ENCODE assay signal across 8 cellular contexts in genomic region chr17:29111816-29112499, GRCh38.
DNase-seq lines count a peak whose midpoint lies in the region; ATAC-seq and TF ChIP-seq lines count a peak whose summit lies in the region.

No MANE protein-coding gene starts in this region.

- peak; percentile 38 to 58 (median 57) for DNase-seq in CD4-positive, CD25-positive, alpha-beta regulatory T cell
- DNase-seq in HT-29 (ENCODE audit: low spot score) (peak; percentile 71), PC-9 (peak in 1 of 2 experiments; percentile 41), fibroblast of mammary gland (ENCODE audit: low read depth) (peak; percentile 56), occipital lobe (lab: John Stamatoyannopoulos, UW) (peak; percentile 59)
- peak; percentile 41 for DNase-seq in activated T-helper 1 cell treated with anti-CD3 and anti-CD28 coated beads, Interleukin-12 subunit alpha, Interleukin-12 subunit beta, Interleukin-2, Interleukin-4 antibody, amounts not matched to agents 30 ng/mL and 10 ng/mL and 1 ng/mL, durations not matched to agents 14 hours and 24 hours and 36 hours (ENCODE audit: low spot score)

- H3K9me3 ChIP-seq in CD4-positive, CD25-positive, alpha-beta regulatory T cell (ENCODE audit: control insufficient read depth in 2 of 2, low read length in 2 of 2) = no peaks in the 10 kb centered on the region
- H3K9me3 ChIP-seq in PC-9 (ENCODE audit: insufficient read depth, low read depth) (no peaks in the 10 kb centered on the region), thymus (ENCODE audit: control insufficient read depth) (no peaks in the 10 kb centered on the region)

- POLR2A ChIA-PET in PC-9 (lab: Charles Lee; ENCODE audit: unreplicated experiment) = no interaction called here

- H3K4me1 ChIP-seq in CD4-positive, CD25-positive, alpha-beta regulatory T cell (ENCODE audit: control insufficient read depth, insufficient read depth, low read length, poor library complexity, severe bottlenecking) = no peaks in the 10 kb centered on the region
- H3K4me1 ChIP-seq in PC-9 (replicated peaks; ENCODE audit: insufficient read depth) (peaks cover 31% of the 10 kb centered on the region), thymus (ENCODE audit: control insufficient read depth, insufficient read depth, low read length) (no peaks in the 10 kb centered on the region)

- WGBS in thymus = 87% methylated on average over 20 of the region's 20 CpGs

- no peak overlapping the region for H3K4me2 ChIP-seq in PC-9

- H3K9me2 ChIP-seq in PC-9 (ENCODE audit: insufficient read depth) = no peaks in the 10 kb centered on the region

- peaks cover 40% of the 10 kb centered on the region for H3K36me3 Mint-ChIP-seq in CD4-positive, CD25-positive, alpha-beta regulatory T cell
- peaks cover 22% of the 10 kb centered on the region for H3K36me3 Mint-ChIP-seq in activated T-helper 1 cell treated with anti-CD3 and anti-CD28 coated beads, Interleukin-12 subunit alpha, Interleukin-12 subunit beta, Interleukin-2, Interleukin-4 antibody, amounts not matched to agents 30 ng/mL and 10 ng/mL and 1 ng/mL, durations not matched to agents 14 hours and 24 hours and 36 hours (ENCODE audit: low read depth)

- H2AFZ ChIP-seq in PC-9 = no peak overlapping the region

- no peak overlapping the region for H3K4me3 ChIP-seq in CD4-positive, CD25-positive, alpha-beta regulatory T cell (ENCODE audit: low read depth, low read length)
- no peak overlapping the region for H3K4me3 ChIP-seq in PC-9
- no peak overlapping the region for H3K4me3 ChIP-seq in fibroblast of mammary gland (ENCODE audit: control insufficient read depth, low read depth, low read length)
- no peak overlapping the region for H3K4me3 ChIP-seq in thymus (ENCODE audit: low read length)

- H3K4me3 Mint-ChIP-seq in CD4-positive, CD25-positive, alpha-beta regulatory T cell = no peak overlapping the region
- no peak overlapping the region for H3K4me3 Mint-ChIP-seq in activated T-helper 1 cell treated with anti-CD3 and anti-CD28 coated beads, Interleukin-12 subunit alpha, Interleukin-12 subunit beta, Interleukin-2, Interleukin-4 antibody, amounts not matched to agents 30 ng/mL and 10 ng/mL and 1 ng/mL, durations not matched to agents 14 hours and 24 hours and 36 hours

- peak overlapping the region in 1 of 3 donors; percentile 88 for H3K27ac Mint-ChIP-seq in CD4-positive, CD25-positive, alpha-beta regulatory T cell
- H3K27ac Mint-ChIP-seq in activated T-helper 1 cell treated with anti-CD3 and anti-CD28 coated beads, Interleukin-12 subunit alpha, Interleukin-12 subunit beta, Interleukin-2, Interleukin-4 antibody, amounts not matched to agents 30 ng/mL and 10 ng/mL and 1 ng/mL, durations not matched to agents 14 hours and 24 hours and 36 hours = no peak overlapping the region

- peak; percentile 57 to 61 for ATAC-seq in CD4-positive, CD25-positive, alpha-beta regulatory T cell (ENCODE audit: low read depth in 2 of 2)
- ATAC-seq in HG03159 (IDR thresholded peaks at IDR 0.05; ENCODE audit: unreplicated experiment) = no peak

- no peaks in the 10 kb centered on the region for H3K9me3 Mint-ChIP-seq in CD4-positive, CD25-positive, alpha-beta regulatory T cell
- H3K9me3 Mint-ChIP-seq in activated T-helper 1 cell treated with anti-CD3 and anti-CD28 coated beads, Interleukin-12 subunit alpha, Interleukin-12 subunit beta, Interleukin-2, Interleukin-4 antibody, amounts not matched to agents 30 ng/mL and 10 ng/mL and 1 ng/mL, durations not matched to agents 14 hours and 24 hours and 36 hours = no peaks in the 10 kb centered on the region

- BruUV-seq in PC-9 (replicated peaks; lab: Mats Ljungman, UMichigan) = no TSS peak

- TF ChIP-seq CTCF in PC-9 (conservative IDR thresholded peaks at IDR 0.05) (peak; percentile 75), fibroblast of mammary gland (conservative IDR thresholded peaks at IDR 0.05; ENCODE audit: control insufficient read depth, insufficient read depth, low read depth, low read length) (peak; percentile 91)

- CTCF ChIA-PET in PC-9 (lab: Charles Lee) = interaction anchor here (0.5 to 1.5 kb wide), 2 partner anchors 134 to 146 kb away, joined by 3 to 24 read pairs; no protein-coding TSS in a partner anchor

- H3F3A ChIP-seq in PC-9 (ENCODE audit: insufficient read depth, low read depth) = peaks cover 41% of the 10 kb centered on the region

- H3K79me2 ChIP-seq in PC-9 (ENCODE audit: low read depth) = no peaks in the 10 kb centered on the region

- H3K27me3 Mint-ChIP-seq in CD4-positive, CD25-positive, alpha-beta regulatory T cell = no peaks in the 10 kb centered on the region
- H3K27me3 Mint-ChIP-seq in activated T-helper 1 cell treated with anti-CD3 and anti-CD28 coated beads, Interleukin-12 subunit alpha, Interleukin-12 subunit beta, Interleukin-2, Interleukin-4 antibody, amounts not matched to agents 30 ng/mL and 10 ng/mL and 1 ng/mL, durations not matched to agents 14 hours and 24 hours and 36 hours (ENCODE audit: insufficient read depth) = no peaks in the 10 kb centered on the region

- H3K4me1 Mint-ChIP-seq in CD4-positive, CD25-positive, alpha-beta regulatory T cell = peaks cover 0 to 5% (median 2%) of the 10 kb centered on the region in 4 donors
- H3K4me1 Mint-ChIP-seq in activated T-helper 1 cell treated with anti-CD3 and anti-CD28 coated beads, Interleukin-12 subunit alpha, Interleukin-12 subunit beta, Interleukin-2, Interleukin-4 antibody, amounts not matched to agents 30 ng/mL and 10 ng/mL and 1 ng/mL, durations not matched to agents 14 hours and 24 hours and 36 hours (ENCODE audit: low read depth) = no peaks in the 10 kb centered on the region

- peaks cover 85% of the 10 kb centered on the region for H3K36me3 ChIP-seq in CD4-positive, CD25-positive, alpha-beta regulatory T cell (ENCODE audit: control insufficient read depth, insufficient read depth, low read length)
- peaks cover 9% of the 10 kb centered on the region; the same call in 1 of the 2 replicates for H3K36me3 ChIP-seq in PC-9 (ENCODE audit: low read depth)
- H3K36me3 ChIP-seq in thymus (ENCODE audit: control insufficient read depth, insufficient read depth) = peaks cover 90% of the 10 kb centered on the region

- intact Hi-C loops in PC-9 (cut with micrococcal nuclease; ENCODE audit: unreplicated experiment) = loop anchor here (1.0 to 10.0 kb wide), 2 partner anchors 147 to 387 kb away; partner anchors contain the start of genes NEK8 and TLCD1
- intact Hi-C loops in activated T-helper 1 cell treated with anti-CD3 and anti-CD28 coated beads, Interleukin-12 subunit alpha, Interleukin-12 subunit beta, Interleukin-2, Interleukin-4 antibody, amounts not matched to agents 30 ng/mL and 10 ng/mL and 1 ng/mL, durations not matched to agents 14 hours and 24 hours and 36 hours (cut with micrococcal nuclease) = loop anchor here (1.0 to 10.0 kb wide), 2 partner anchors 147 to 347 kb away; no protein-coding TSS in a partner anchor

- no peak overlapping the region for H3K27ac ChIP-seq in CD4-positive, CD25-positive, alpha-beta regulatory T cell (ENCODE audit: insufficient read depth, low read length, poor library complexity, severe bottlenecking)
- H3K27ac ChIP-seq in PC-9 = no peak overlapping the region
- H3K27ac ChIP-seq in thymus (ENCODE audit: low read depth) = peak overlapping the region; percentile 15

- peaks cover 2% of the 10 kb centered on the region for H4K20me1 ChIP-seq in PC-9 (ENCODE audit: insufficient read depth)

- no peaks in the 10 kb centered on the region for H3K27me3 ChIP-seq in CD4-positive, CD25-positive, alpha-beta regulatory T cell (ENCODE audit: control insufficient read depth, insufficient read depth, low read length)
- no peaks in the 10 kb centered on the region for H3K27me3 ChIP-seq in PC-9 (ENCODE audit: insufficient read depth, low read depth)
- H3K27me3 ChIP-seq in thymus (ENCODE audit: control insufficient read depth, insufficient read depth) = no peaks in the 10 kb centered on the region
